25 cellular contexts compared by ENCODE assay signal in the genomic region with DNA sequence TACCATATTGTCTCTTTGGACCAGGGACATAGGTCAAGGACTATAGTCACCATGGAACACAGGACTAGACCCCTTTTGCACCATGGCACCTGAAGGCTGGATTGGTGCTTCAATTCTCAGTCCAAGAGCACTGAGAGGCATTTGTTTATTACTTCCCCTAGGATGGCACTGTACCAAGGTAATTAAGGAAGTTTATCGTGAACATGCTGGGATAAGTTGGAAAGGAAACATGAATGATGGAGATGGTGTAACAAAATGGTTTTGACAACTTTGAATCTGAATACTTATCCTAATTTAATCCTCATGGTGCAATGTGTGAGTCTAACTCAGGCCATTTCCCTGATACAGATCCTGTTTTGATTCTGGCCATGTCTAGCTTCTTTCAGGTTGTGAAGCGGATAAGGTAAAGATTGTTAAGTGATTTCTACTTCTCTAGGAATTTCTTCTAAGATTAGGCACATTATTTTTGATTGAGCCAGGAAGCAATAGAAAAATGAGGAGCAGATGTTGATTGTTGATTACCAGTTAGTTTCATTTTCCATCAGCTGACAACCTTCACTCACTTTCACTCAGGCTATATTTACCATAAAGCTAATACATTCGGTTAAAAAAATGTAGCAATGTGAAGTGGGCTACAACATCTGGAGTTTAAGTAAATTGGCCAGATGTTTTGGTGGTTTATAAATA. TPM values are rescaled to one million over a fixed set of nuclear protein-coding genes. Genes with fewer than 3 reads are reported as not detected.
DNase-seq lines count a peak whose midpoint lies in the region; ATAC-seq and TF ChIP-seq lines count a peak whose summit lies in the region.
"Had no signal": no experiment of that assay in that cellular context is flagged by ENCODE, and none has a peak within 500 bp of the region (broad histone marks: within the 10 kb centered on the region; RNA-seq: fewer than 3 reads in every experiment).

No MANE protein-coding gene starts in this region.

- H3K4me3 Mint-ChIP-seq in endothelial cell (ENCODE audit: unreplicated experiment) = no peak overlapping the region
- H3K4me3 Mint-ChIP-seq: natural killer cell had no signal

- no peaks in the 10 kb centered on the region for H3K9me3 ChIP-seq in HEK293 (ENCODE audit: control insufficient read depth, insufficient read depth, low read depth, low read length)
- H3K9me3 ChIP-seq: BE2C, gastroesophageal sphincter had no signal

- peak overlapping the region; percentile 20 for H3K4me3 ChIP-seq in AG10803 (ENCODE audit: low read length)
- no peak overlapping the region for H3K4me3 ChIP-seq in HEK293 (ENCODE audit: low read depth, low read length)
- H3K4me3 ChIP-seq: gastroesophageal sphincter, lung, PC-9, SK-N-MC, skin epidermis had no signal

- H3K36me3 ChIP-seq in HEK293 (ENCODE audit: control insufficient read depth in 2 of 2, insufficient read depth in 1 of 2, low read length in 2 of 2) = no peaks in the 10 kb centered on the region
- H3K36me3 ChIP-seq: BE2C, gastroesophageal sphincter had no signal

- no peak overlapping the region for H3K27ac Mint-ChIP-seq in endothelial cell (ENCODE audit: unreplicated experiment)
- H3K27ac Mint-ChIP-seq: natural killer cell had no signal

- H3K36me3 Mint-ChIP-seq in endothelial cell (ENCODE audit: low read depth, unreplicated experiment) = no peaks in the 10 kb centered on the region
- H3K36me3 Mint-ChIP-seq: natural killer cell had no signal

- CTCF ChIA-PET in HEK293 (lab: Yijun Ruan, JAX) = no interaction called here

- H3K27ac ChIP-seq in HEK293 (ENCODE audit: extremely low read depth, low read depth, low read length) = no peak overlapping the region
- H3K27ac ChIP-seq: PC-9, SK-N-MC had no signal

- H3K4me1 ChIP-seq in HEK293 (ENCODE audit: control insufficient read depth, insufficient read depth, low read length) = peaks cover 9% of the 10 kb centered on the region; the same call in 1 of the 2 replicates
- H3K4me1 ChIP-seq: BE2C had no signal

- H3K4me1 Mint-ChIP-seq in endothelial cell (ENCODE audit: unreplicated experiment) = peaks cover 2% of the 10 kb centered on the region

- H3K9me3 Mint-ChIP-seq in endothelial cell (ENCODE audit: unreplicated experiment) = no peaks in the 10 kb centered on the region
- H3K9me3 Mint-ChIP-seq: natural killer cell had no signal

- H3K27me3 Mint-ChIP-seq in endothelial cell (ENCODE audit: unreplicated experiment) = no peaks in the 10 kb centered on the region

- POLR2A ChIA-PET in HEK293 (lab: Yijun Ruan, JAX) = no interaction called here

- DNase-seq in AG10803 (ENCODE audit: low read depth) = peak; percentile 25
- DNase-seq in OCI-M1 (lab: John Stamatoyannopoulos, UW) = peak; percentile 44
- no peak for DNase-seq in left colon
- no peak for DNase-seq in endothelial cell (ENCODE audit: low spot score)
- DNase-seq in activated CD8-positive, alpha-beta memory T cell treated with anti-CD3 and anti-CD28 coated beads for 24 hours = no peak
- DNase-seq: activated CD4-positive, alpha-beta T cell treated with anti-CD3 and anti-CD28 coated beads for 48 hours; activated CD8-positive, alpha-beta memory T cell treated with anti-CD3 and anti-CD28 coated beads, Interleukin-2, amount 50 U/mL, for 48 hours; activated gamma-delta T cell treated with Interleukin-2 at 50 U/mL for 16 hours; aorta; BE2C; HCEC 1CT; natural killer cell; NCI-H187; NCI-H510A treated with DMSO at 0.1 percent for 48 hours; PC-9; stimulated activated CD4-positive, alpha-beta T cell treated with anti-CD3 and anti-CD28 coated beads, Interleukin-4, amount 100 ng/mL, for 4 hours; stimulated activated CD8-positive, alpha-beta memory T cell treated with anti-CD3 and anti-CD28 coated beads, Interleukin-4, amount 100 ng/mL, for 48 hours; T1000 had no signal

- ATAC-seq in left colon (peak; percentile 61), HG02840 (IDR thresholded peaks at IDR 0.05; ENCODE audit: low FRiP score, unreplicated experiment) (no peak), HG02623 (IDR thresholded peaks at IDR 0.05; ENCODE audit: unreplicated experiment) (no peak)
- ATAC-seq: natural killer cell had no signal

- intact Hi-C loops in left colon (cut with DNase I, micrococcal nuclease) = no loop called here

- TF ChIP-seq CTCF in AG10803 (conservative IDR thresholded peaks at IDR 0.05; ENCODE audit: low read length) = no peak
- no peak for TF ChIP-seq CTCF in HEK293 (tag by site-specific recombination; IDR thresholded peaks at IDR 0.05)
- no peak for TF ChIP-seq CTCF in endothelial cell (IDR thresholded peaks at IDR 0.05; ENCODE audit: unreplicated experiment)

TF ChIP-seq in HEK293, 187 proteins besides CTCF, POLR2A, EP300 and RAD21:
- TF ChIP-seq PRDM1 (tag by site-specific recombination; IDR thresholded peaks at IDR 0.05) (peak; percentile 71; the same call in 1 of the 2 replicates), ZNF585B (tag by site-specific recombination; IDR thresholded peaks at IDR 0.05) (no peak)

RNA-seq across cellular contexts. Expression of a gene that starts 37.3 kb away (rescaled TPM):
- 10 to 100 TPM; 76.5 to 89.8 TPM for total RNA-seq in left colon
- 153 TPM for total RNA-seq in endothelial cell (ENCODE audit: unreplicated experiment)
- total RNA-seq: PC-9 had no signal

Comparison
In these comparisons a context has a peak if more than half of its experiments do, and no peak if none do; other contexts are left out.
1. DNase-seq: peak in AG10803 (single experiment) and OCI-M1 (single experiment); none in left colon (0 of 2), endothelial cell (single experiment) and activated CD8-positive, alpha-beta memory T cell treated with anti-CD3 and anti-CD28 coated beads for 24 hours (single experiment).